ENCODE assay signal across 8 cellular contexts in genomic region chr19:46745521-46746280, GRCh38. TPM values are rescaled to one million over a fixed set of nuclear protein-coding genes. Genes with fewer than 3 reads are reported as not detected.
DNase-seq lines count a peak whose midpoint lies in the region; FAIRE-seq and TF ChIP-seq lines count a peak whose summit lies in the region.

Gene FKRP (plus strand): TSS chr19:46746057. CDS start chr19:46755451, 9,394 bp downstream.

- no peak for FAIRE-seq in GM19239 (lab: Jason Lieb, UNC)

- no peaks in the 10 kb centered on the region for H3K9me3 Mint-ChIP-seq in CD8-positive, alpha-beta memory T cell
- no peaks in the 10 kb centered on the region for H3K9me3 Mint-ChIP-seq in brain
- no peaks in the 10 kb centered on the region for H3K9me3 Mint-ChIP-seq in immature natural killer cell

- H3K27ac ChIP-seq in CD8-positive, alpha-beta memory T cell (ENCODE audit: low read depth, low read length), result peak within 1 kb of the TSS; percentile 79
- H3K27ac ChIP-seq in HEK293 (ENCODE audit: extremely low read depth, low read depth, low read length) (peak within 1 kb of the TSS; percentile 99), SJCRH30 (peak within 1 kb of the TSS; percentile 78)

- H3K27me3 ChIP-seq in CD8-positive, alpha-beta memory T cell (ENCODE audit: insufficient read depth, low read length, poor library complexity, severe bottlenecking), result no peaks in the 10 kb centered on the region
- H3K27me3 ChIP-seq in SJCRH30, result no peaks in the 10 kb centered on the region

- DNase-seq in CD8-positive, alpha-beta memory T cell, result peak; percentile 16 to 59 (median 22)
- DNase-seq in SJCRH30 (peak; percentile 40 to 45), immature natural killer cell (peak; percentile 30 to 35 (median 34)), NCI-H1694 (lab: John Stamatoyannopoulos, UW) (no peak), GM19239 (ENCODE audit: insufficient read length, low spot score) (no peak)
- peak; percentile 52 for DNase-seq in stimulated activated CD4-positive, alpha-beta T cell treated with anti-CD3 and anti-CD28 coated beads, Interleukin-15, amount 100 ng/mL, for 24 hours

- peak within 1 kb of the TSS; percentile 86 to 96 (median 94) for H3K27ac Mint-ChIP-seq in CD8-positive, alpha-beta memory T cell
- H3K27ac Mint-ChIP-seq in brain (peak within 1 kb of the TSS; percentile 91 to 99 (median 98)), immature natural killer cell (peak within 1 kb of the TSS; percentile 43 to 91 (median 84))

- peaks cover 0 to 35% (median 5%) of the 10 kb centered on the region in 3 donors for H3K36me3 Mint-ChIP-seq in CD8-positive, alpha-beta memory T cell
- H3K36me3 Mint-ChIP-seq in brain (peaks cover 38% of the 10 kb centered on the region), immature natural killer cell (peaks cover 0 to 2% (median 2%) of the 10 kb centered on the region in 3 donors)

- H3K4me1 ChIP-seq in CD8-positive, alpha-beta memory T cell (ENCODE audit: insufficient read depth, low read length), result peaks cover 25% of the 10 kb centered on the region
- H3K4me1 ChIP-seq in HEK293 (ENCODE audit: control insufficient read depth, insufficient read depth, low read length) (peaks cover 6% of the 10 kb centered on the region), SJCRH30 (peaks cover 3% of the 10 kb centered on the region; the same call in 1 of the 2 replicates)

- TF ChIP-seq CTCF in HEK293 (tag by site-specific recombination; IDR thresholded peaks at IDR 0.05), result no peak
- TF ChIP-seq CTCF in brain (conservative IDR thresholded peaks at IDR 0.05), result no peak

- no peaks in the 10 kb centered on the region for H3K36me3 ChIP-seq in CD8-positive, alpha-beta memory T cell (ENCODE audit: insufficient read depth, low read length)
- H3K36me3 ChIP-seq in HEK293 (ENCODE audit: control insufficient read depth in 2 of 2, insufficient read depth in 1 of 2, low read length in 2 of 2) (peaks cover 26 to 38% of the 10 kb centered on the region in 2 experiments; a peak in 2 of 3 replicates), SJCRH30 (peaks cover 16% of the 10 kb centered on the region; the same call in 1 of the 2 replicates)

- H3K4me3 ChIP-seq in CD8-positive, alpha-beta memory T cell (ENCODE audit: low read length), result peak within 1 kb of the TSS; percentile 87
- H3K4me3 ChIP-seq in HEK293 (ENCODE audit: low read depth, low read length), result peak within 1 kb of the TSS; percentile 70
- peak within 1 kb of the TSS; percentile 100 for H3K4me3 ChIP-seq in SJCRH30

- POLR2A ChIA-PET in CD8-positive, alpha-beta memory T cell (lab: Charles Lee), result no interaction called here
- POLR2A ChIA-PET in HEK293 (lab: Yijun Ruan, JAX), result interaction anchor here (0.6 to 2.2 kb wide), 5 partner anchors 43 to 374 kb away, joined by 3 to 6 read pairs (median 5); partner anchors contain the start of genes AP2S1, CALM3 and SLC1A5

- CTCF ChIA-PET in CD8-positive, alpha-beta memory T cell (lab: Charles Lee), result interaction anchor here (0.6 to 2.7 kb wide), 2 partner anchors 41 to 96 kb away, joined by 3 to 9 read pairs; no protein-coding TSS in a partner anchor
- CTCF ChIA-PET in HEK293 (lab: Yijun Ruan, JAX), result interaction anchor here (0.6 to 2.4 kb wide), 7 partner anchors 17 to 175 kb away, joined by 3 to 11 read pairs (median 3); no protein-coding TSS in a partner anchor

- H3K27me3 Mint-ChIP-seq in CD8-positive, alpha-beta memory T cell, result peaks cover 0 to 2% of the 10 kb centered on the region in 2 donors
- H3K27me3 Mint-ChIP-seq in brain (peaks cover 9% of the 10 kb centered on the region), immature natural killer cell (ENCODE audit: low read depth in 3 of 3) (peaks cover 9 to 21% (median 13%) of the 10 kb centered on the region in 3 donors)

- no peaks in the 10 kb centered on the region for H3K9me3 ChIP-seq in CD8-positive, alpha-beta memory T cell (ENCODE audit: low read length)
- no peaks in the 10 kb centered on the region for H3K9me3 ChIP-seq in HEK293 (ENCODE audit: control insufficient read depth, insufficient read depth, low read depth, low read length)
- no peaks in the 10 kb centered on the region for H3K9me3 ChIP-seq in SJCRH30 (replicated peaks)

- peak within 1 kb of the TSS; percentile 89 to 96 (median 91) for H3K4me3 Mint-ChIP-seq in CD8-positive, alpha-beta memory T cell
- H3K4me3 Mint-ChIP-seq in brain (peak within 1 kb of the TSS; percentile 89 to 98 (median 97)), immature natural killer cell (peak within 1 kb of the TSS; percentile 84 to 92 (median 89))

- H3K4me1 Mint-ChIP-seq in CD8-positive, alpha-beta memory T cell, result peaks cover 51 to 68% (median 66%) of the 10 kb centered on the region in 3 donors
- H3K4me1 Mint-ChIP-seq in brain (peaks cover 71% of the 10 kb centered on the region), immature natural killer cell (peaks cover 45 to 50% of the 10 kb centered on the region in 2 donors)

TF ChIP-seq in HEK293, 187 proteins besides CTCF, POLR2A, EP300 and RAD21 (continues in another document):
- TF ChIP-seq ZNF211 (tag by site-specific recombination; IDR thresholded peaks at IDR 0.05; ENCODE audit: low read depth) (no peak), ZNF26 (tag by site-specific recombination; IDR thresholded peaks at IDR 0.05) (no peak), ZNF600 (tag by site-specific recombination; IDR thresholded peaks at IDR 0.05) (no peak), ZBTB21 (tag by site-specific recombination; IDR thresholded peaks at IDR 0.05) (no peak), ZBTB8A (tag by site-specific recombination; IDR thresholded peaks at IDR 0.05) (no peak), PRDM1 (tag by site-specific recombination; IDR thresholded peaks at IDR 0.05) (no peak), ZNF776 (tag by site-specific recombination; IDR thresholded peaks at IDR 0.05; ENCODE audit: borderline replicate concordance) (no peak), ZNF37A (tag by site-specific recombination; IDR thresholded peaks at IDR 0.05) (no peak), ZNF529 (tag by site-specific recombination; IDR thresholded peaks at IDR 0.05; ENCODE audit: insufficient replicate concordance) (no peak), ZNF514 (tag by site-specific recombination; IDR thresholded peaks at IDR 0.05) (no peak), ZBTB7A (tag by site-specific recombination; IDR thresholded peaks at IDR 0.05; ENCODE audit: low read depth) (no peak), ZNF837 (tag by site-specific recombination; IDR thresholded peaks at IDR 0.05) (no peak), ZNF785 (tag by site-specific recombination; IDR thresholded peaks at IDR 0.05) (no peak), ZNF10 (tag by site-specific recombination; IDR thresholded peaks at IDR 0.05) (no peak), GFI1B (tag by site-specific recombination; IDR thresholded peaks at IDR 0.05) (no peak), ZNF335 (tag by site-specific recombination; conservative IDR thresholded peaks at IDR 0.05) (peak; percentile 88), SALL2 (tag by site-specific recombination; IDR thresholded peaks at IDR 0.05; ENCODE audit: borderline replicate concordance) (no peak), ZNF280D (tag by site-specific recombination; IDR thresholded peaks at IDR 0.05) (no peak), ZFP3 (tag by site-specific recombination; IDR thresholded peaks at IDR 0.05; ENCODE audit: low read depth) (no peak)

RNA-seq across cellular contexts. Expression of gene FKRP, which starts in this region (rescaled TPM):
- total RNA-seq in CD8-positive, alpha-beta memory T cell, result 10 to 100 TPM; 21.6 to 24.4 TPM
- polyA plus RNA-seq in CD8-positive, alpha-beta memory T cell, result 6.4 TPM
- 15.6 and 17.8 TPM in 2 replicates for total RNA-seq in SJCRH30 (2014; rRNA removed; shearing (Covaris generic))
- polyA plus RNA-seq in brain (ENCODE audit: insufficient read depth, low read depth, low replicate concordance) (9.0 TPM), immature natural killer cell (1 to 10 TPM in 2 of 3 donors, not detected in 1; 2.2 to 5.4 TPM)

Comparison
In these comparisons a context has a peak if more than half of its experiments do, and no peak if none do; other contexts are left out.
1. DNase-seq: peak in CD8-positive, alpha-beta memory T cell (5 of 5), SJCRH30 (2 of 2), immature natural killer cell (3 of 3) and stimulated activated CD4-positive, alpha-beta T cell treated with anti-CD3 and anti-CD28 coated beads, Interleukin-15, amount 100 ng/mL, for 24 hours (single experiment); none in NCI-H1694 (single experiment) and GM19239 (single experiment).
2. Peak in every context shown above with its lines, with median percentiles within 50 percentile points of each other: H3K27ac ChIP-seq, H3K4me3 ChIP-seq, H3K27ac Mint-ChIP-seq and H3K4me3 Mint-ChIP-seq.